In the genomic region with DNA sequence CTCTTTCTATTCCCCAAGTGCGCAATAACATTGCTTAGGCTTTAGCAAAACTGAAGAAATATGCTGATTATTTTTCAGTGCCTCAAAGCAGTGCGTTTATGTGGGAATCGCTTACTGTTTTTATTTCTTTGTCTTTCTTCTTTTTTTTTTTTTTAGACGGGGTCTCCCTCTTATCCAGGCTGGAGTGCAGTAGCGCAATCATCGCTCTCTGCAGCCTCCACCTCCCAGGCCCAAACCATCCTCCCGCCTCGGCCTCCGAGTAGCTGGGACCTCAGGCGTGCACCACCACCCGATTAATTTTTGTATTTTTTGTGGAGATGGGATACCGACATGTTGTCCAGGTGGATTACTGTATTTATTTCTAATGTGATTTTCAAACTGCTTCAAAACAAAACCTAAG, we compare ENCODE assay signal across 8 cellular contexts. TPM values are rescaled to one million over a fixed set of nuclear protein-coding genes. Genes with fewer than 3 reads are reported as not detected.
DNase-seq lines count a peak whose midpoint lies in the region; ATAC-seq and TF ChIP-seq lines count a peak whose summit lies in the region.
"Had no signal": no experiment of that assay in that cellular context is flagged by ENCODE, and none has a peak within 500 bp of the region (broad histone marks: within the 10 kb centered on the region; RNA-seq: fewer than 3 reads in every experiment).

No MANE protein-coding gene starts in this region.

- H3F3A ChIP-seq in smooth muscle cell (ENCODE audit: low read depth): peaks cover 5% of the 10 kb centered on the region

- CTCF ChIA-PET in WTC11 (lab: Charles Lee): interaction anchor here (1.8 kb wide), 1 partner anchor 29 kb away, joined by 4 read pairs; no protein-coding TSS in a partner anchor
- CTCF ChIA-PET in GM10248 (lab: Yijun Ruan, JAX): interaction anchor here (2.2 kb wide), 1 partner anchor 15 kb away, joined by 6 read pairs; no protein-coding TSS in a partner anchor

- no peaks in the 10 kb centered on the region for H3K9me3 ChIP-seq in smooth muscle cell (replicated peaks; ENCODE audit: low read depth)

- DNase-seq in HFF-Myc (ENCODE audit: extremely low read depth, low read depth): no peak
- no peak for DNase-seq in WTC11 (ENCODE audit: low spot score)
- DNase-seq in glutamatergic neuron: no peak
- DNase-seq in smooth muscle cell (lab: John Stamatoyannopoulos, UW; ENCODE audit: unreplicated experiment): no peak
- DNase-seq in ecto neural progenitor cell (ENCODE audit: low spot score): no peak
- no peak for DNase-seq in GM10248 (ENCODE audit: extremely low spot score)
- DNase-seq in SK-N-DZ (ENCODE audit: low spot score): no peak
- DNase-seq: NCI-H524 treated with DMSO at 0.1 percent for 48 hours had no signal

- H3K4me3 ChIP-seq in HFF-Myc (replicated peaks; ENCODE audit: low read depth, low read length) (peak overlapping the region; percentile 74), smooth muscle cell (peak overlapping the region; percentile 87)

- peak overlapping the region; percentile 93 for H2AFZ ChIP-seq in smooth muscle cell (ENCODE audit: low read depth)

- TF ChIP-seq CTCF in HFF-Myc (IDR thresholded peaks at IDR 0.05; ENCODE audit: low read depth, low read length, missing control alignments) (no peak), WTC11 (IDR thresholded peaks at IDR 0.05) (no peak), glutamatergic neuron (IDR thresholded peaks at IDR 0.05; ENCODE audit: partially characterized antibody, unreplicated experiment) (no peak), smooth muscle cell (IDR thresholded peaks at IDR 0.05; ENCODE audit: borderline replicate concordance, insufficient read depth, poor library complexity, severe bottlenecking) (no peak), GM10248 (IDR thresholded peaks at IDR 0.05; ENCODE audit: control extremely low read depth, extremely low read depth, low read depth, missing control alignments) (no peak)

- H3K4me3 Mint-ChIP-seq in WTC11: peak overlapping the region; percentile 74
- peak overlapping the region; percentile 76 for H3K4me3 Mint-ChIP-seq in glutamatergic neuron (ENCODE audit: unreplicated experiment)

- H3K27me3 Mint-ChIP-seq in WTC11 (ENCODE audit: low read depth): peaks cover 3% of the 10 kb centered on the region; the same call in 1 of the 2 replicates
- H3K27me3 Mint-ChIP-seq in glutamatergic neuron (ENCODE audit: unreplicated experiment): peaks cover 4% of the 10 kb centered on the region

- H3K79me2 ChIP-seq in smooth muscle cell (ENCODE audit: low read depth): peaks cover 24% of the 10 kb centered on the region

- H3K27ac Mint-ChIP-seq in WTC11: no peak overlapping the region
- H3K27ac Mint-ChIP-seq in glutamatergic neuron (ENCODE audit: unreplicated experiment): no peak overlapping the region

- no peak for ATAC-seq in WTC11

- 92% methylated on average over 12 of the region's 12 CpGs for WGBS in smooth muscle cell (ENCODE audit: low lambda C conversion rate)

- H3K4me1 Mint-ChIP-seq in WTC11 (peaks cover 6% of the 10 kb centered on the region), glutamatergic neuron (ENCODE audit: low read depth, unreplicated experiment) (peaks cover 4% of the 10 kb centered on the region)

- H3K36me3 ChIP-seq in smooth muscle cell (ENCODE audit: low read depth): no peaks in the 10 kb centered on the region

- peak overlapping the region; percentile 32 for H3K9ac ChIP-seq in smooth muscle cell (ENCODE audit: low read depth)

- H3K9me3 Mint-ChIP-seq in WTC11: no peaks in the 10 kb centered on the region
- H3K9me3 Mint-ChIP-seq in glutamatergic neuron (ENCODE audit: unreplicated experiment): peaks cover 5% of the 10 kb centered on the region

- H3K4me1 ChIP-seq in smooth muscle cell (ENCODE audit: low read depth): peaks cover 9% of the 10 kb centered on the region

- peaks cover 14% of the 10 kb centered on the region for H4K20me1 ChIP-seq in smooth muscle cell (ENCODE audit: low read depth)

- H3K36me3 Mint-ChIP-seq in WTC11 (peaks cover 17% of the 10 kb centered on the region), glutamatergic neuron (ENCODE audit: unreplicated experiment) (no peaks in the 10 kb centered on the region)

- POLR2A ChIA-PET in WTC11 (lab: Charles Lee): interaction anchor here (1.2 kb wide), 1 partner anchor 24 kb away, joined by 4 read pairs; no protein-coding TSS in a partner anchor
- POLR2A ChIA-PET in GM10248 (lab: Yijun Ruan, JAX): interaction anchor here (0.8 kb wide), 1 partner anchor 15 kb away, joined by 3 read pairs; no protein-coding TSS in a partner anchor

- H3K27ac ChIP-seq in smooth muscle cell (ENCODE audit: low read depth): no peak overlapping the region

- H3K27me3 ChIP-seq in smooth muscle cell (ENCODE audit: low read depth): no peaks in the 10 kb centered on the region

- peak overlapping the region; percentile 99 for H3K4me2 ChIP-seq in smooth muscle cell

TF ChIP-seq in WTC11, 78 proteins besides CTCF, POLR2A, EP300 and RAD21 (continues in another document):
- no peak for TF ChIP-seq ATF1 (CRISPR knock-in tag; IDR thresholded peaks at IDR 0.05)
- TF ChIP-seq MYBL2 (CRISPR knock-in tag; IDR thresholded peaks at IDR 0.05): no peak
- TF ChIP-seq, protein P1, sequence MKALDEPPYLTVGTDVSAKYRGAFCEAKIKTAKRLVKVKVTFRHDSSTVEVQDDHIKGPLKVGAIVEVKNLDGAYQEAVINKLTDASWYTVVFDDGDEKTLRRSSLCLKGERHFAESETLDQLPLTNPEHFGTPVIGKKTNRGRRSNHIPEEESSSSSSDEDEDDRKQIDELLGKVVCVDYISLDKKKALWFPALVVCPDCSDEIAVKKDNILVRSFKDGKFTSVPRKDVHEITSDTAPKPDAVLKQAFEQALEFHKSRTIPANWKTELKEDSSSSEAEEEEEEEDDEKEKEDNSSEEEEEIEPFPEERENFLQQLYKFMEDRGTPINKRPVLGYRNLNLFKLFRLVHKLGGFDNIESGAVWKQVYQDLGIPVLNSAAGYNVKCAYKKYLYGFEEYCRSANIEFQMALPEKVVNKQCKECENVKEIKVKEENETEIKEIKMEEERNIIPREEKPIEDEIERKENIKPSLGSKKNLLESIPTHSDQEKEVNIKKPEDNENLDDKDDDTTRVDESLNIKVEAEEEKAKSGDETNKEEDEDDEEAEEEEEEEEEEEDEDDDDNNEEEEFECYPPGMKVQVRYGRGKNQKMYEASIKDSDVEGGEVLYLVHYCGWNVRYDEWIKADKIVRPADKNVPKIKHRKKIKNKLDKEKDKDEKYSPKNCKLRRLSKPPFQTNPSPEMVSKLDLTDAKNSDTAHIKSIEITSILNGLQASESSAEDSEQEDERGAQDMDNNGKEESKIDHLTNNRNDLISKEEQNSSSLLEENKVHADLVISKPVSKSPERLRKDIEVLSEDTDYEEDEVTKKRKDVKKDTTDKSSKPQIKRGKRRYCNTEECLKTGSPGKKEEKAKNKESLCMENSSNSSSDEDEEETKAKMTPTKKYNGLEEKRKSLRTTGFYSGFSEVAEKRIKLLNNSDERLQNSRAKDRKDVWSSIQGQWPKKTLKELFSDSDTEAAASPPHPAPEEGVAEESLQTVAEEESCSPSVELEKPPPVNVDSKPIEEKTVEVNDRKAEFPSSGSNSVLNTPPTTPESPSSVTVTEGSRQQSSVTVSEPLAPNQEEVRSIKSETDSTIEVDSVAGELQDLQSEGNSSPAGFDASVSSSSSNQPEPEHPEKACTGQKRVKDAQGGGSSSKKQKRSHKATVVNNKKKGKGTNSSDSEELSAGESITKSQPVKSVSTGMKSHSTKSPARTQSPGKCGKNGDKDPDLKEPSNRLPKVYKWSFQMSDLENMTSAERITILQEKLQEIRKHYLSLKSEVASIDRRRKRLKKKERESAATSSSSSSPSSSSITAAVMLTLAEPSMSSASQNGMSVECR (CRISPR knock-in tag; IDR thresholded peaks at IDR 0.05; ENCODE audit: borderline replicate concordance): no peak
- TF ChIP-seq, protein P2, sequence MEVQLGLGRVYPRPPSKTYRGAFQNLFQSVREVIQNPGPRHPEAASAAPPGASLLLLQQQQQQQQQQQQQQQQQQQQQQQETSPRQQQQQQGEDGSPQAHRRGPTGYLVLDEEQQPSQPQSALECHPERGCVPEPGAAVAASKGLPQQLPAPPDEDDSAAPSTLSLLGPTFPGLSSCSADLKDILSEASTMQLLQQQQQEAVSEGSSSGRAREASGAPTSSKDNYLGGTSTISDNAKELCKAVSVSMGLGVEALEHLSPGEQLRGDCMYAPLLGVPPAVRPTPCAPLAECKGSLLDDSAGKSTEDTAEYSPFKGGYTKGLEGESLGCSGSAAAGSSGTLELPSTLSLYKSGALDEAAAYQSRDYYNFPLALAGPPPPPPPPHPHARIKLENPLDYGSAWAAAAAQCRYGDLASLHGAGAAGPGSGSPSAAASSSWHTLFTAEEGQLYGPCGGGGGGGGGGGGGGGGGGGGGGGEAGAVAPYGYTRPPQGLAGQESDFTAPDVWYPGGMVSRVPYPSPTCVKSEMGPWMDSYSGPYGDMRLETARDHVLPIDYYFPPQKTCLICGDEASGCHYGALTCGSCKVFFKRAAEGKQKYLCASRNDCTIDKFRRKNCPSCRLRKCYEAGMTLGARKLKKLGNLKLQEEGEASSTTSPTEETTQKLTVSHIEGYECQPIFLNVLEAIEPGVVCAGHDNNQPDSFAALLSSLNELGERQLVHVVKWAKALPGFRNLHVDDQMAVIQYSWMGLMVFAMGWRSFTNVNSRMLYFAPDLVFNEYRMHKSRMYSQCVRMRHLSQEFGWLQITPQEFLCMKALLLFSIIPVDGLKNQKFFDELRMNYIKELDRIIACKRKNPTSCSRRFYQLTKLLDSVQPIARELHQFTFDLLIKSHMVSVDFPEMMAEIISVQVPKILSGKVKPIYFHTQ (CRISPR knock-in tag; IDR thresholded peaks at IDR 0.05): no peak
- TF ChIP-seq IRF2 (CRISPR knock-in tag; IDR thresholded peaks at IDR 0.05; ENCODE audit: borderline replicate concordance, low read depth): no peak

RNA-seq across cellular contexts. Expression of a gene that starts 1.2 kb away (rescaled TPM):
- total RNA-seq in WTC11 (2021) (58.7 to 60.6 TPM (median 59.0 TPM) in 3 replicates), glutamatergic neuron (ENCODE audit: unreplicated experiment) (39.9 TPM), smooth muscle cell (45.1 and 57.0 TPM in 2 replicates)
- 51.0 and 57.2 TPM in 2 replicates for polyA plus RNA-seq in smooth muscle cell
- 32.5 and 47.3 TPM in 2 replicates for polyA plus RNA-seq in SK-N-DZ (2014; cell fraction: cytosol; rRNA removed)
- polyA plus RNA-seq in SK-N-DZ (2014; cell fraction: nucleus; rRNA removed): 32.4 and 46.4 TPM in 2 replicates

RNA-seq across cellular contexts. Expression of a gene that starts 24.5 kb away (rescaled TPM):
- total RNA-seq in WTC11 (2021): 177 to 213 TPM (median 178 TPM) in 3 replicates
- 110 TPM for total RNA-seq in glutamatergic neuron (ENCODE audit: unreplicated experiment)
- total RNA-seq in smooth muscle cell: 95.0 and 105 TPM in 2 replicates
- polyA plus RNA-seq in smooth muscle cell: 37.9 and 51.5 TPM in 2 replicates
- polyA plus RNA-seq in SK-N-DZ (2014; cell fraction: cytosol; rRNA removed): 56.2 and 60.4 TPM in 2 replicates
- 38.7 and 57.2 TPM in 2 replicates for polyA plus RNA-seq in SK-N-DZ (2014; cell fraction: nucleus; rRNA removed)
